1 cellular context compared by ENCODE assay signal in the genomic region with DNA sequence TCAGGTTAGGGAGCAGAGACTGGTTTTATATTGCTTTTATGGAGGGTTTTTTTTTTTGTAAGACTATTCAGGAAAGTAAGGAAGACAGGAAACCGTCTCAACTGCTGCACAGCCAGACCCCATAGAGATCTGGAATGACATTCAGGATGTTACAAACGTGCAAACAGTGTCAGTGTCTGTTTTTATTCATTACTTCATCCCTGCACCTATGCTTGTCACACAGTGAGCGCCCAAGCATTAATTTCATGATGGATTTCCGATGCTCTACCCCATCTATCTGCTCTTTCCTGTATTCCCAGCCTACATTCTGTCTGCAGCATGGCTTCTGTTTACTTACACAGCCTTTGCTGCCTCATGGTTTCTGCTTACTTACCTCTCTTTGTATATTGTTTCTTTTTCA.
TF ChIP-seq lines count a peak whose summit lies in the region.

No MANE protein-coding gene starts in this region.

TF ChIP-seq in SK-N-SH treated with all-trans-retinoic acid at 6 μM for 48 hours, 23 proteins besides CTCF, POLR2A, EP300 and RAD21 (continued from another document):
- TF ChIP-seq, protein P1, sequence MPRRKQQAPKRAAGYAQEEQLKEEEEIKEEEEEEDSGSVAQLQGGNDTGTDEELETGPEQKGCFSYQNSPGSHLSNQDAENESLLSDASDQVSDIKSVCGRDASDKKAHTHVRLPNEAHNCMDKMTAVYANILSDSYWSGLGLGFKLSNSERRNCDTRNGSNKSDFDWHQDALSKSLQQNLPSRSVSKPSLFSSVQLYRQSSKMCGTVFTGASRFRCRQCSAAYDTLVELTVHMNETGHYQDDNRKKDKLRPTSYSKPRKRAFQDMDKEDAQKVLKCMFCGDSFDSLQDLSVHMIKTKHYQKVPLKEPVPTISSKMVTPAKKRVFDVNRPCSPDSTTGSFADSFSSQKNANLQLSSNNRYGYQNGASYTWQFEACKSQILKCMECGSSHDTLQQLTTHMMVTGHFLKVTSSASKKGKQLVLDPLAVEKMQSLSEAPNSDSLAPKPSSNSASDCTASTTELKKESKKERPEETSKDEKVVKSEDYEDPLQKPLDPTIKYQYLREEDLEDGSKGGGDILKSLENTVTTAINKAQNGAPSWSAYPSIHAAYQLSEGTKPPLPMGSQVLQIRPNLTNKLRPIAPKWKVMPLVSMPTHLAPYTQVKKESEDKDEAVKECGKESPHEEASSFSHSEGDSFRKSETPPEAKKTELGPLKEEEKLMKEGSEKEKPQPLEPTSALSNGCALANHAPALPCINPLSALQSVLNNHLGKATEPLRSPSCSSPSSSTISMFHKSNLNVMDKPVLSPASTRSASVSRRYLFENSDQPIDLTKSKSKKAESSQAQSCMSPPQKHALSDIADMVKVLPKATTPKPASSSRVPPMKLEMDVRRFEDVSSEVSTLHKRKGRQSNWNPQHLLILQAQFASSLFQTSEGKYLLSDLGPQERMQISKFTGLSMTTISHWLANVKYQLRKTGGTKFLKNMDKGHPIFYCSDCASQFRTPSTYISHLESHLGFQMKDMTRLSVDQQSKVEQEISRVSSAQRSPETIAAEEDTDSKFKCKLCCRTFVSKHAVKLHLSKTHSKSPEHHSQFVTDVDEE (CRISPR knock-in tag; IDR thresholded peaks at IDR 0.05), result no peak
- TF ChIP-seq ZFP3 (CRISPR knock-in tag; IDR thresholded peaks at IDR 0.05) (no peak), CSDC2 (CRISPR knock-in tag; IDR thresholded peaks at IDR 0.05) (no peak), TOX (CRISPR knock-in tag; IDR thresholded peaks at IDR 0.05; ENCODE audit: borderline replicate concordance) (no peak), ZFP30 (CRISPR knock-in tag; IDR thresholded peaks at IDR 0.05) (no peak), ISL1 (CRISPR knock-in tag; IDR thresholded peaks at IDR 0.05) (no peak), ZNF8 (CRISPR knock-in tag; IDR thresholded peaks at IDR 0.05) (no peak), RARB (CRISPR knock-in tag; IDR thresholded peaks at IDR 0.05) (no peak), ZC3H10 (CRISPR knock-in tag; IDR thresholded peaks at IDR 0.05) (no peak), ESRRG (CRISPR knock-in tag; IDR thresholded peaks at IDR 0.05) (no peak)
- TF ChIP-seq, protein P2, sequence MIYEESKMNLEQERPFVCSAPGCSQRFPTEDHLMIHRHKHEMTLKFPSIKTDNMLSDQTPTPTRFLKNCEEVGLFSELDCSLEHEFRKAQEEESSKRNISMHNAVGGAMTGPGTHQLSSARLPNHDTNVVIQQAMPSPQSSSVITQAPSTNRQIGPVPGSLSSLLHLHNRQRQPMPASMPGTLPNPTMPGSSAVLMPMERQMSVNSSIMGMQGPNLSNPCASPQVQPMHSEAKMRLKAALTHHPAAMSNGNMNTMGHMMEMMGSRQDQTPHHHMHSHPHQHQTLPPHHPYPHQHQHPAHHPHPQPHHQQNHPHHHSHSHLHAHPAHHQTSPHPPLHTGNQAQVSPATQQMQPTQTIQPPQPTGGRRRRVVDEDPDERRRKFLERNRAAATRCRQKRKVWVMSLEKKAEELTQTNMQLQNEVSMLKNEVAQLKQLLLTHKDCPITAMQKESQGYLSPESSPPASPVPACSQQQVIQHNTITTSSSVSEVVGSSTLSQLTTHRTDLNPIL (CRISPR knock-in tag; IDR thresholded peaks at IDR 0.05; ENCODE audit: low read depth), result no peak
- TF ChIP-seq, protein P3, sequence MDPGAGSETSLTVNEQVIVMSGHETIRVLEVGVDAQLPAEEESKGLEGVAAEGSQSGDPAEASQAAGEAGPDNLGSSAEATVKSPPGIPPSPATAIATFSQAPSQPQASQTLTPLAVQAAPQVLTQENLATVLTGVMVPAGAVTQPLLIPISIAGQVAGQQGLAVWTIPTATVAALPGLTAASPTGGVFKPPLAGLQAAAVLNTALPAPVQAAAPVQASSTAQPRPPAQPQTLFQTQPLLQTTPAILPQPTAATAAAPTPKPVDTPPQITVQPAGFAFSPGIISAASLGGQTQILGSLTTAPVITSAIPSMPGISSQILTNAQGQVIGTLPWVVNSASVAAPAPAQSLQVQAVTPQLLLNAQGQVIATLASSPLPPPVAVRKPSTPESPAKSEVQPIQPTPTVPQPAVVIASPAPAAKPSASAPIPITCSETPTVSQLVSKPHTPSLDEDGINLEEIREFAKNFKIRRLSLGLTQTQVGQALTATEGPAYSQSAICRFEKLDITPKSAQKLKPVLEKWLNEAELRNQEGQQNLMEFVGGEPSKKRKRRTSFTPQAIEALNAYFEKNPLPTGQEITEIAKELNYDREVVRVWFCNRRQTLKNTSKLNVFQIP (CRISPR knock-in tag; IDR thresholded peaks at IDR 0.05; ENCODE audit: borderline replicate concordance, low read depth), result no peak
- TF ChIP-seq, protein P4, sequence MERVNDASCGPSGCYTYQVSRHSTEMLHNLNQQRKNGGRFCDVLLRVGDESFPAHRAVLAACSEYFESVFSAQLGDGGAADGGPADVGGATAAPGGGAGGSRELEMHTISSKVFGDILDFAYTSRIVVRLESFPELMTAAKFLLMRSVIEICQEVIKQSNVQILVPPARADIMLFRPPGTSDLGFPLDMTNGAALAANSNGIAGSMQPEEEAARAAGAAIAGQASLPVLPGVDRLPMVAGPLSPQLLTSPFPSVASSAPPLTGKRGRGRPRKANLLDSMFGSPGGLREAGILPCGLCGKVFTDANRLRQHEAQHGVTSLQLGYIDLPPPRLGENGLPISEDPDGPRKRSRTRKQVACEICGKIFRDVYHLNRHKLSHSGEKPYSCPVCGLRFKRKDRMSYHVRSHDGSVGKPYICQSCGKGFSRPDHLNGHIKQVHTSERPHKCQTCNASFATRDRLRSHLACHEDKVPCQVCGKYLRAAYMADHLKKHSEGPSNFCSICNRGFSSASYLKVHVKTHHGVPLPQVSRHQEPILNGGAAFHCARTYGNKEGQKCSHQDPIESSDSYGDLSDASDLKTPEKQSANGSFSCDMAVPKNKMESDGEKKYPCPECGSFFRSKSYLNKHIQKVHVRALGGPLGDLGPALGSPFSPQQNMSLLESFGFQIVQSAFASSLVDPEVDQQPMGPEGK (CRISPR knock-in tag; IDR thresholded peaks at IDR 0.05; ENCODE audit: borderline replicate concordance), result no peak
